In genomic region chr10:16116404-16117304, GRCh38 we compare ENCODE assay signal across 8 cellular contexts.
DNase-seq lines count a peak whose midpoint lies in the region; ATAC-seq and TF ChIP-seq lines count a peak whose summit lies in the region.

No MANE protein-coding gene starts in this region.

- no peaks in the 10 kb centered on the region for H3K4me1 ChIP-seq in ascending aorta

- no peaks in the 10 kb centered on the region for H3K36me3 Mint-ChIP-seq in nephron (ENCODE audit: low read depth)
- no peaks in the 10 kb centered on the region for H3K36me3 Mint-ChIP-seq in effector memory CD8-positive, alpha-beta T cell (ENCODE audit: insufficient read depth)

- H3K4me3 Mint-ChIP-seq in stimulated activated naive CD8-positive, alpha-beta T cell treated with anti-CD3 and anti-CD28 coated beads, Interleukin-15, amount 100 ng/mL, for 72 hours: no peak overlapping the region
- H3K4me3 Mint-ChIP-seq in nephron: no peak overlapping the region
- H3K4me3 Mint-ChIP-seq in effector memory CD8-positive, alpha-beta T cell: no peak overlapping the region

- no peak overlapping the region for H3K27ac Mint-ChIP-seq in stimulated activated naive CD8-positive, alpha-beta T cell treated with anti-CD3 and anti-CD28 coated beads, Interleukin-15, amount 100 ng/mL, for 72 hours
- H3K27ac Mint-ChIP-seq in nephron: no peak overlapping the region
- no peak overlapping the region for H3K27ac Mint-ChIP-seq in effector memory CD8-positive, alpha-beta T cell

- intact Hi-C loops in ascending aorta (cut with DNase I): no loop called here

- no peaks in the 10 kb centered on the region for H3K36me3 ChIP-seq in ascending aorta

- ATAC-seq in stimulated activated naive CD8-positive, alpha-beta T cell treated with anti-CD3 and anti-CD28 coated beads, Interleukin-15, Interleukin-2, amounts not matched to agents 100 U/mL and 50 U/mL, for 24 hours: no peak
- ATAC-seq in stimulated activated naive CD8-positive, alpha-beta T cell treated with anti-CD3 and anti-CD28 coated beads, Interleukin-15, amount 100 ng/mL, for 72 hours: no peak
- ATAC-seq in GM18870 (IDR thresholded peaks at IDR 0.05; ENCODE audit: unreplicated experiment): no peak
- no peak for ATAC-seq in effector memory CD8-positive, alpha-beta T cell (replicated peaks)

- TF ChIP-seq CTCF in ascending aorta (IDR thresholded peaks at IDR 0.05): peak in 2 of 3 experiments; percentile 21 to 37
- TF ChIP-seq CTCF in nephron (IDR thresholded peaks at IDR 0.05; ENCODE audit: unreplicated experiment in 3 of 3): peak; percentile 41 to 61 (median 49)

- no peaks in the 10 kb centered on the region for H3K9me3 Mint-ChIP-seq in stimulated activated naive CD8-positive, alpha-beta T cell treated with anti-CD3 and anti-CD28 coated beads, Interleukin-15, amount 100 ng/mL, for 72 hours
- no peaks in the 10 kb centered on the region for H3K9me3 Mint-ChIP-seq in nephron
- no peaks in the 10 kb centered on the region for H3K9me3 Mint-ChIP-seq in effector memory CD8-positive, alpha-beta T cell

- TF ChIP-seq EP300 in Ishikawa (IDR thresholded peaks at IDR 0.05; ENCODE audit: borderline replicate concordance): no peak

- no peaks in the 10 kb centered on the region for H3K27me3 ChIP-seq in ascending aorta

- H3K4me1 Mint-ChIP-seq in stimulated activated naive CD8-positive, alpha-beta T cell treated with anti-CD3 and anti-CD28 coated beads, Interleukin-15, amount 100 ng/mL, for 72 hours: no peaks in the 10 kb centered on the region
- H3K4me1 Mint-ChIP-seq in nephron: no peaks in the 10 kb centered on the region
- no peaks in the 10 kb centered on the region for H3K4me1 Mint-ChIP-seq in effector memory CD8-positive, alpha-beta T cell (ENCODE audit: low read depth in 2 of 2)

- H3K27me3 Mint-ChIP-seq in stimulated activated naive CD8-positive, alpha-beta T cell treated with anti-CD3 and anti-CD28 coated beads, Interleukin-15, amount 100 ng/mL, for 72 hours: no peaks in the 10 kb centered on the region
- H3K27me3 Mint-ChIP-seq in nephron (ENCODE audit: low read depth): no peaks in the 10 kb centered on the region
- H3K27me3 Mint-ChIP-seq in effector memory CD8-positive, alpha-beta T cell: no peaks in the 10 kb centered on the region

- no peak overlapping the region for H3K4me3 ChIP-seq in ascending aorta

- H3K9me3 ChIP-seq in ascending aorta: no peaks in the 10 kb centered on the region

- H3K27ac ChIP-seq in ascending aorta: no peak overlapping the region

- TF ChIP-seq RAD21 in Ishikawa (IDR thresholded peaks at IDR 0.05; ENCODE audit: low read depth): 0 out of 2 replicates have a peak, but pooled peaks have one; percentile 22

- peak; percentile 3 for DNase-seq in stimulated activated naive CD8-positive, alpha-beta T cell treated with anti-CD3 and anti-CD28 coated beads, Interleukin-15, Interleukin-2, amounts not matched to agents 100 U/mL and 50 U/mL, for 24 hours
- DNase-seq in stimulated activated naive CD8-positive, alpha-beta T cell treated with anti-CD3 and anti-CD28 coated beads, Interleukin-15, amount 100 ng/mL, for 72 hours: no peak
- no peak for DNase-seq in ascending aorta (ENCODE audit: low spot score in 2 of 2)
- no peak for DNase-seq in effector memory CD8-positive, alpha-beta T cell
- DNase-seq in activated CD4-positive, alpha-beta T cell treated with anti-CD3 and anti-CD28 coated beads for 4 hours: no peak

TF ChIP-seq in Ishikawa, 13 proteins besides CTCF, POLR2A, EP300 and RAD21:
- no peak for TF ChIP-seq USF1 (IDR thresholded peaks at IDR 0.05)
- TF ChIP-seq TCF12 (IDR thresholded peaks at IDR 0.05; ENCODE audit: low read depth): no peak
- TF ChIP-seq MAX (IDR thresholded peaks at IDR 0.05): no peak
